Comparison of ENCODE assay signal across 9 cellular contexts in the genomic region with DNA sequence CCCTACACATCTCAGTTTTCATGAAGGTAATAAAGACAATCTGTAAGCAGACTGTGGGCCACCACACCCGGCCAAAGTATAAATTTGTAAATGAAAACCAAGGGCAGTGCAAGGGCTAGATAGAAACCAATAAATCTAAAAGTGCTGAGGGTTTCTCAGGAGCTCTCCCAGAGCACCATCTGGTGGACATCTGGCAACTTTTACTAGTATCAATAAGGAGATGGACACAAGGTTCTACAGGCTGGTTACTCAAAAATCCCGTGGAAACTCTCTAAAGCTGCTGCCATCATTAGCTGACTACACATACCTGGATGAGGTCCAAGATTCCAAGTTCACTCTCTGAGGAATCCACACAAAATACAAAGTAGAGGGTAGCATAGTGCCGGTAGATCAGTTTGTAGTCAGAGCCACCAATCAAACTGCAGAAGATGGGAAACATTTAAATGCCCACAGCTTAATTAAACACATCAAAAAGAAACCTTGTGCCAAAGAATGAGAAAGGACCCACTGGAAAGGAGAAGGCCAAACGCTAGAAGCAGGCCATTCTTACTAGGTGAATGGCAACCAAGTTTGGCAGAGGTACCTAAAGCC. TPM values are rescaled to one million over a fixed set of nuclear protein-coding genes. Genes with fewer than 3 reads are reported as not detected.
A peak's percentile ranks its signal among the peaks of the same experiment; 100 is the strongest.
DNase-seq lines count a peak whose midpoint lies in the region; ATAC-seq and TF ChIP-seq lines count a peak whose summit lies in the region.
"Had no signal": no experiment of that assay in that cellular context is flagged by ENCODE, and none has a peak within 500 bp of the region (broad histone marks: within the 10 kb centered on the region; RNA-seq: fewer than 3 reads in every experiment).

No MANE protein-coding gene starts in this region.

- TF ChIP-seq CTCF in choroid plexus epithelial cell (conservative IDR thresholded peaks at IDR 0.05; ENCODE audit: low read depth, low read length) = peak; percentile 77
- TF ChIP-seq CTCF in psoas muscle (IDR thresholded peaks at IDR 0.05) = peak; percentile 17

- H3K9me3 Mint-ChIP-seq in activated naive CD8-positive, alpha-beta T cell treated with anti-CD3 and anti-CD28 coated beads, Interleukin-2, amount 50 U/mL, for 24 hours = no peaks in the 10 kb centered on the region

- H3K27ac Mint-ChIP-seq in activated naive CD8-positive, alpha-beta T cell treated with anti-CD3 and anti-CD28 coated beads, Interleukin-2, amount 50 U/mL, for 24 hours = no peak overlapping the region

- H3K36me3 Mint-ChIP-seq in activated naive CD8-positive, alpha-beta T cell treated with anti-CD3 and anti-CD28 coated beads, Interleukin-2, amount 50 U/mL, for 24 hours (ENCODE audit: low read depth) = peaks cover 18% of the 10 kb centered on the region

- H3K4me3 ChIP-seq in choroid plexus epithelial cell (ENCODE audit: low read depth, low read length) (no peak overlapping the region), psoas muscle (no peak overlapping the region)
- H3K4me3 ChIP-seq: SJCRH30 had no signal

- 52 to 63% (median 57%) methylated on average over 4 of the region's 4 CpGs for WGBS in psoas muscle, 3 donors

- ATAC-seq in psoas muscle (no peak), HG03108 (IDR thresholded peaks at IDR 0.05; ENCODE audit: unreplicated experiment) (no peak), GM21737 (IDR thresholded peaks at IDR 0.05; ENCODE audit: unreplicated experiment) (no peak)
- no peak for ATAC-seq in activated naive CD8-positive, alpha-beta T cell treated with anti-CD3 and anti-CD28 coated beads, Interleukin-2, amount 50 U/mL, for 24 hours

- peaks cover 14% of the 10 kb centered on the region for H3K4me1 ChIP-seq in psoas muscle

- peaks cover 29% of the 10 kb centered on the region for H3K4me1 Mint-ChIP-seq in activated naive CD8-positive, alpha-beta T cell treated with anti-CD3 and anti-CD28 coated beads, Interleukin-2, amount 50 U/mL, for 24 hours

- no peaks in the 10 kb centered on the region for H3K9me3 ChIP-seq in psoas muscle
- H3K9me3 ChIP-seq: SJCRH30 had no signal

- no peaks in the 10 kb centered on the region for H3K27me3 ChIP-seq in psoas muscle (ENCODE audit: insufficient read depth in 3 of 3, low read length in 2 of 3)
- H3K27me3 ChIP-seq: SJCRH30 had no signal

- peak; percentile 30 to 49 for DNase-seq in NCI-H526 (lab: John Stamatoyannopoulos, UW)
- no peak for DNase-seq in NCI-H526 treated with DMSO at 0.1 percent for 48 hours (lab: John Stamatoyannopoulos, UW)
- peak; percentile 26 for DNase-seq in NCI-H460 (ENCODE audit: extremely low read depth, low read depth)
- peak; percentile 86 for DNase-seq in choroid plexus epithelial cell (ENCODE audit: low read depth)
- no peak for DNase-seq in psoas muscle
- DNase-seq in activated naive CD8-positive, alpha-beta T cell treated with anti-CD3 and anti-CD28 coated beads, Interleukin-2, amount 50 U/mL, for 24 hours = no peak

- peaks cover 14 to 57% of the 10 kb centered on the region in 2 donors for H3K36me3 ChIP-seq in psoas muscle (ENCODE audit: insufficient read depth in 1 of 2, low read depth in 1 of 2)

- no peak overlapping the region for H3K4me3 Mint-ChIP-seq in activated naive CD8-positive, alpha-beta T cell treated with anti-CD3 and anti-CD28 coated beads, Interleukin-2, amount 50 U/mL, for 24 hours

- no peak overlapping the region for H3K27ac ChIP-seq in psoas muscle
- H3K27ac ChIP-seq: SJCRH30 had no signal

- H3K27me3 Mint-ChIP-seq in activated naive CD8-positive, alpha-beta T cell treated with anti-CD3 and anti-CD28 coated beads, Interleukin-2, amount 50 U/mL, for 24 hours = no peaks in the 10 kb centered on the region

- intact Hi-C loops in psoas muscle (cut with DNase I) = no loop called here

RNA-seq across cellular contexts. Expression of a gene that starts 5.5 kb away (rescaled TPM):
- total RNA-seq in NCI-H460 (2014; rRNA removed; shearing (Covaris generic)) = 47.9 and 53.0 TPM in 2 replicates
- polyA plus RNA-seq in NCI-H460 (2014; cell fraction: nucleus; rRNA removed) = 65.0 and 88.7 TPM in 2 replicates
- 10 to 100 TPM; 40.6 to 61.0 (median 46.6) TPM for total RNA-seq in psoas muscle
- polyA plus RNA-seq in psoas muscle = 10 to 100 TPM; 18.0 to 74.3 (median 26.6) TPM

RNA-seq across cellular contexts. Expression of a gene that starts 24.4 kb away (rescaled TPM):
- 4.1 and 5.2 TPM in 2 replicates for total RNA-seq in NCI-H460 (2014; rRNA removed; shearing (Covaris generic))
- polyA plus RNA-seq in NCI-H460 (2014; cell fraction: nucleus; rRNA removed) = 4.0 and 4.1 TPM in 2 replicates
- total RNA-seq in psoas muscle = 10 to 100 TPM in 1 of 4 donors, 1 to 10 TPM in 3; 5.3 to 10.3 (median 9.7) TPM
- 1 to 10 TPM; 3.5 to 8.9 (median 4.3) TPM for polyA plus RNA-seq in psoas muscle

Comparison
In these comparisons a context has a peak if more than half of its experiments do, and no peak if none do; other contexts are left out.
1. DNase-seq: peak in NCI-H526 (2 of 2), NCI-H460 (single experiment) and choroid plexus epithelial cell (single experiment); none in NCI-H526 treated with DMSO at 0.1 percent for 48 hours (single experiment), psoas muscle (0 of 2) and activated naive CD8-positive, alpha-beta T cell treated with anti-CD3 and anti-CD28 coated beads, Interleukin-2, amount 50 U/mL, for 24 hours (single experiment).